In the genomic region with DNA sequence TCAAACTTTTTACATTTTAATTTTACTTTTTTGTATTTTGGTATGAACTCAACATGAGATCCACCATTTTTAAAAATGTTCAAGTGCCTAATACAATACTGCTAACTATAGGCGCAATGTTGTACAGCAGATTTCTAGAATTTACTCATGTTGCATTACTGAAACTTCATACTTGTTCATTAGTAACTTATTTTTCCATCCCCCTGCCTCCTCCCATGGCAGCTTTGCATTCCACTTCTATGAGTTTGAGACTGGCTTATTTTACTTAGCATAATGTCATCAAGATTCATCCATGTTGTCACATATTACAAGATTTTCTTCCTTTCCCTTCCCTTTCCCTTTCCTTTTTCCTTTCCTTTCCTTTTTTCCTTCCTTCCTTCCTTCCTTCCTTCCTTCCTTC, we compare ENCODE assay signal across 35 cellular contexts.
DNase-seq lines count a peak whose midpoint lies in the region; ATAC-seq and TF ChIP-seq lines count a peak whose summit lies in the region.
"Had no signal": no experiment of that assay in that cellular context is flagged by ENCODE, and none has a peak within 500 bp of the region (broad histone marks: within the 10 kb centered on the region; RNA-seq: fewer than 3 reads in every experiment).

No MANE protein-coding gene starts in this region.

- no peak overlapping the region for H3K27ac ChIP-seq in HEK293 (ENCODE audit: extremely low read depth, low read depth, low read length)
- no peak overlapping the region for H3K27ac ChIP-seq in suprapubic skin
- no peak overlapping the region for H3K27ac ChIP-seq in prostate gland
- H3K27ac ChIP-seq: ascending aorta, gastroesophageal sphincter, ovary, PC-9, SK-N-MC, thoracic aorta, uterus had no signal

- no peak overlapping the region for H3K9ac ChIP-seq in adipocyte (ENCODE audit: low read length)

- no peak for ATAC-seq in HG03457 (IDR thresholded peaks at IDR 0.05; ENCODE audit: unreplicated experiment)
- ATAC-seq: esophagus mucosa, gastroesophageal sphincter, HCT116, left lobe of liver had no signal

- TF ChIP-seq CTCF in AG04449 (IDR thresholded peaks at IDR 0.05; ENCODE audit: insufficient read depth, low read length, missing control alignments) = no peak
- TF ChIP-seq CTCF in HEK293 (tag by site-specific recombination; IDR thresholded peaks at IDR 0.05) = no peak
- no peak for TF ChIP-seq CTCF in foreskin fibroblast (IDR thresholded peaks at IDR 0.05; ENCODE audit: low read depth, low read length)
- TF ChIP-seq CTCF in suprapubic skin (IDR thresholded peaks at IDR 0.05) = no peak
- no peak for TF ChIP-seq CTCF in prostate gland (IDR thresholded peaks at IDR 0.05)

- H3K27me3 ChIP-seq in adipocyte (replicated peaks; ENCODE audit: control insufficient read depth, insufficient read depth, low read length) (no peaks in the 10 kb centered on the region), suprapubic skin (no peaks in the 10 kb centered on the region), prostate gland (replicated peaks; ENCODE audit: insufficient read depth) (no peaks in the 10 kb centered on the region)
- H3K27me3 ChIP-seq: ascending aorta, gastroesophageal sphincter, ovary, uterus had no signal

- DNase-seq in AG04449 (ENCODE audit: low read depth, low spot score) = peak; percentile 29
- DNase-seq in adipocyte (ENCODE audit: low read depth) = peak; percentile 15
- DNase-seq in foreskin fibroblast = peak; percentile 50 to 59
- DNase-seq in suprapubic skin (ENCODE audit: low spot score in 2 of 2) = no peak
- DNase-seq in hippocampal formation (lab: John Stamatoyannopoulos, UW) = no peak
- DNase-seq in prostate gland (ENCODE audit: low spot score) = no peak
- DNase-seq: activated CD4-positive, alpha-beta T cell treated with anti-CD3 and anti-CD28 coated beads, Interleukin-2, amount 50 U/mL, for 1 hour; activated CD4-positive, CD25-positive, alpha-beta regulatory T cell; activated effector memory CD4-positive, alpha-beta T cell treated with Interleukin-2 at 50 U/mL for 16 hours; activated T-cell treated with anti-CD3 and anti-CD28 coated beads, Interleukin-2, amount 50 U/mL, for 1 hour; CD4-positive, alpha-beta memory T cell; central memory CD4-positive, alpha-beta T cell; dermis blood vessel endothelial cell; DMS153; endodermal cell; hypothalamus; KG1; NCI-H1417; NCI-H2029; NCI-H526 treated with DMSO at 0.1 percent for 48 hours; NK-92 treated with Interleukin-12 subunit alpha and Interleukin-12 subunit beta, amount 100 ng/mL, for 24 hours; ovary; PC-9; small intestine; stimulated activated naive CD4-positive, alpha-beta T cell; uterus had no signal

- POLR2A ChIA-PET in AG04449 (lab: Yijun Ruan, JAX) (no interaction called here), HEK293 (lab: Yijun Ruan, JAX) (no interaction called here)

- intact Hi-C loops in prostate gland (cut with DNase I) = no loop called here

- H3K36me3 ChIP-seq in HEK293 (ENCODE audit: control insufficient read depth in 2 of 2, insufficient read depth in 1 of 2, low read length in 2 of 2) (no peaks in the 10 kb centered on the region), adipocyte (ENCODE audit: control insufficient read depth, insufficient read depth, low read length, severe bottlenecking) (no peaks in the 10 kb centered on the region), suprapubic skin (no peaks in the 10 kb centered on the region), prostate gland (no peaks in the 10 kb centered on the region)
- H3K36me3 ChIP-seq: ascending aorta, gastroesophageal sphincter, ovary, thoracic aorta, uterus had no signal

- TF ChIP-seq POLR2A in suprapubic skin (IDR thresholded peaks at IDR 0.05) (no peak), prostate gland (IDR thresholded peaks at IDR 0.05) (no peak)

- WGBS in suprapubic skin = 89% methylated on average over 1 of the region's 1 CpG
- WGBS in prostate gland = 100% methylated on average over 1 of the region's 1 CpG

- H3K4me3 ChIP-seq in AG04449 (ENCODE audit: low read depth, low read length) (no peak overlapping the region), HEK293 (ENCODE audit: low read depth, low read length) (no peak overlapping the region), adipocyte (ENCODE audit: low read length) (no peak overlapping the region), foreskin fibroblast (ENCODE audit: low read depth in 1 of 2, low read length in 2 of 2) (no peak overlapping the region), suprapubic skin (no peak overlapping the region), prostate gland (no peak overlapping the region)
- H3K4me3 ChIP-seq: ascending aorta, gastroesophageal sphincter, ovary, PC-9, SK-N-MC, thoracic aorta, uterus had no signal

- TF ChIP-seq EP300 in suprapubic skin (IDR thresholded peaks at IDR 0.05) = no peak

- CTCF ChIA-PET in AG04449 (lab: Yijun Ruan, JAX) (no interaction called here), HEK293 (lab: Yijun Ruan, JAX) (no interaction called here)

- no peaks in the 10 kb centered on the region for H3K9me3 ChIP-seq in HEK293 (ENCODE audit: control insufficient read depth, insufficient read depth, low read depth, low read length)
- H3K9me3 ChIP-seq in adipocyte (ENCODE audit: control insufficient read depth, low read length) = peaks cover 13% of the 10 kb centered on the region
- no peaks in the 10 kb centered on the region for H3K9me3 ChIP-seq in suprapubic skin
- no peaks in the 10 kb centered on the region for H3K9me3 ChIP-seq in prostate gland
- H3K9me3 ChIP-seq: ascending aorta, gastroesophageal sphincter, ovary, thoracic aorta, uterus had no signal

- H3K4me1 ChIP-seq in HEK293 (ENCODE audit: control insufficient read depth, insufficient read depth, low read length) (no peaks in the 10 kb centered on the region), adipocyte (ENCODE audit: control insufficient read depth, insufficient read depth, low read length) (no peaks in the 10 kb centered on the region), suprapubic skin (no peaks in the 10 kb centered on the region), prostate gland (replicated peaks) (no peaks in the 10 kb centered on the region)
- H3K4me1 ChIP-seq: ascending aorta, gastroesophageal sphincter, uterus had no signal

TF ChIP-seq in HEK293, 187 proteins besides CTCF, POLR2A, EP300 and RAD21:
- TF ChIP-seq PRDM1 (tag by site-specific recombination; IDR thresholded peaks at IDR 0.05) (0 out of 2 replicates have a peak, but pooled peaks have one; percentile 63), ZNF221 (tag by site-specific recombination; IDR thresholded peaks at IDR 0.05; ENCODE audit: borderline replicate concordance) (no peak)

Comparison
In these comparisons a context has a peak if more than half of its experiments do, and no peak if none do; other contexts are left out.
1. DNase-seq: peak in AG04449 (single experiment), adipocyte (single experiment) and foreskin fibroblast (2 of 2); none in suprapubic skin (0 of 2), hippocampal formation (0 of 2) and prostate gland (single experiment).